ENCODE assay signal across 16 cellular contexts in genomic region chr6:134750669-134751068, GRCh38.
DNase-seq lines count a peak whose midpoint lies in the region; ATAC-seq and TF ChIP-seq lines count a peak whose summit lies in the region.
"Had no signal": no experiment of that assay in that cellular context is flagged by ENCODE, and none has a peak within 500 bp of the region (broad histone marks: within the 10 kb centered on the region; RNA-seq: fewer than 3 reads in every experiment).

No MANE protein-coding gene starts in this region.

- no peak overlapping the region for H3K27ac Mint-ChIP-seq in natural killer cell treated with Interleukin-12 subunit alpha and Interleukin-12 subunit beta and Interleukin-15 and Interleukin-18, amount 100 ng/mL, for 72 hours
- H3K27ac Mint-ChIP-seq: activated CD4-positive, alpha-beta T cell treated with anti-CD3 and anti-CD28 coated beads, Interleukin-2, amount 10 ng/mL, durations not matched to agents 7 days and 5 days; CD14-positive monocyte; progenitor cell of endocrine pancreas had no signal

- H3K4me1 Mint-ChIP-seq in natural killer cell treated with Interleukin-12 subunit alpha and Interleukin-12 subunit beta and Interleukin-15 and Interleukin-18, amount 100 ng/mL, for 72 hours (ENCODE audit: low read depth in 2 of 2) = no peaks in the 10 kb centered on the region
- H3K4me1 Mint-ChIP-seq: activated CD4-positive, alpha-beta T cell treated with anti-CD3 and anti-CD28 coated beads, Interleukin-2, amount 10 ng/mL, durations not matched to agents 7 days and 5 days; CD14-positive monocyte had no signal

- no peak overlapping the region for H3K4me3 Mint-ChIP-seq in natural killer cell treated with Interleukin-12 subunit alpha and Interleukin-12 subunit beta and Interleukin-15 and Interleukin-18, amount 100 ng/mL, for 72 hours
- H3K4me3 Mint-ChIP-seq: activated CD4-positive, alpha-beta T cell treated with anti-CD3 and anti-CD28 coated beads, Interleukin-2, amount 10 ng/mL, durations not matched to agents 7 days and 5 days; CD14-positive monocyte had no signal

- H3K4me3 ChIP-seq in AG09309 (ENCODE audit: control insufficient read depth, low read depth, low read length) = no peak overlapping the region
- H3K4me3 ChIP-seq in fibroblast of the aortic adventitia (ENCODE audit: low read depth, low read length) = no peak overlapping the region
- H3K4me3 ChIP-seq: adrenal gland had no signal

- TF ChIP-seq CTCF in AG09309 (IDR thresholded peaks at IDR 0.05; ENCODE audit: control insufficient read depth, insufficient read depth, low read depth, low read length, missing control alignments) = no peak
- no peak for TF ChIP-seq CTCF in fibroblast of the aortic adventitia (IDR thresholded peaks at IDR 0.05; ENCODE audit: insufficient read depth, low read length)

- H3K27me3 Mint-ChIP-seq in natural killer cell treated with Interleukin-12 subunit alpha and Interleukin-12 subunit beta and Interleukin-15 and Interleukin-18, amount 100 ng/mL, for 72 hours = peaks cover 3 to 7% of the 10 kb centered on the region in 2 donors
- H3K27me3 Mint-ChIP-seq: progenitor cell of endocrine pancreas had no signal

- H3K36me3 Mint-ChIP-seq in natural killer cell treated with Interleukin-12 subunit alpha and Interleukin-12 subunit beta and Interleukin-15 and Interleukin-18, amount 100 ng/mL, for 72 hours = no peaks in the 10 kb centered on the region
- H3K36me3 Mint-ChIP-seq: CD14-positive monocyte had no signal

- DNase-seq in AG09309 (ENCODE audit: low read depth) (peak; percentile 62), H4 (ENCODE audit: low spot score) (peak; percentile 50), NCI-H82 treated with DMSO at 0.1 percent for 48 hours (lab: John Stamatoyannopoulos, UW; ENCODE audit: unreplicated experiment) (peak; percentile 53), fibroblast of the aortic adventitia (ENCODE audit: low read depth) (peak; percentile 15), iPS-NIHi7 (ENCODE audit: extremely low spot score) (no peak)
- DNase-seq in natural killer cell treated with Interleukin-12 subunit alpha and Interleukin-12 subunit beta and Interleukin-15 and Interleukin-18, amount 100 ng/mL, for 72 hours (ENCODE audit: low spot score) = no peak
- no peak for DNase-seq in activated CD4-positive, alpha-beta T cell treated with anti-CD3 and anti-CD28 coated beads, Interleukin-2, amount 50 U/mL, for 48 hours
- DNase-seq: activated CD4-positive, alpha-beta T cell treated with anti-CD3 and anti-CD28 coated beads, Interleukin-2, amount 10 ng/mL, durations not matched to agents 7 days and 5 days; activated T-cell treated with anti-CD3 and anti-CD28 coated beads, Interleukin-2, amount 50 U/mL, for 48 hours; adrenal gland; NCI-H510A; stimulated activated CD4-positive, alpha-beta T cell treated with anti-CD3 and anti-CD28 coated beads, Interleukin-2, amount 100 ng/mL, for 48 hours had no signal

- no peak for ATAC-seq in natural killer cell treated with Interleukin-12 subunit alpha and Interleukin-12 subunit beta and Interleukin-15 and Interleukin-18, amount 100 ng/mL, for 72 hours
- ATAC-seq in GM21526 (IDR thresholded peaks at IDR 0.05; ENCODE audit: low FRiP score, unreplicated experiment) = no peak
- ATAC-seq: HCT116 had no signal

- no peaks in the 10 kb centered on the region for H3K9me3 Mint-ChIP-seq in natural killer cell treated with Interleukin-12 subunit alpha and Interleukin-12 subunit beta and Interleukin-15 and Interleukin-18, amount 100 ng/mL, for 72 hours
- H3K9me3 Mint-ChIP-seq: activated CD4-positive, alpha-beta T cell treated with anti-CD3 and anti-CD28 coated beads, Interleukin-2, amount 10 ng/mL, durations not matched to agents 7 days and 5 days had no signal

Comparison
In these comparisons a context has a peak if more than half of its experiments do, and no peak if none do; other contexts are left out.
1. DNase-seq: peak in AG09309 (single experiment), H4 (single experiment), NCI-H82 treated with DMSO at 0.1 percent for 48 hours (single experiment) and fibroblast of the aortic adventitia (single experiment); none in natural killer cell treated with Interleukin-12 subunit alpha and Interleukin-12 subunit beta and Interleukin-15 and Interleukin-18, amount 100 ng/mL, for 72 hours (single experiment), iPS-NIHi7 (single experiment) and activated CD4-positive, alpha-beta T cell treated with anti-CD3 and anti-CD28 coated beads, Interleukin-2, amount 50 U/mL, for 48 hours (0 of 2).